In genomic region chr14:32202941-32203882, GRCh38 we compare ENCODE assay signal across 8 cellular contexts. TPM values are rescaled to one million over a fixed set of nuclear protein-coding genes. Genes with fewer than 3 reads are reported as not detected.
A peak's percentile ranks its signal among the peaks of the same experiment; 100 is the strongest.
DNase-seq lines count a peak whose midpoint lies in the region; ATAC-seq and TF ChIP-seq lines count a peak whose summit lies in the region.

TSS of gene RNU6-8 (minus strand) at chr14:32203269.

- H3K9me3 ChIP-seq in transverse colon, result no peaks in the 10 kb centered on the region

- H3K4me3 ChIP-seq in transverse colon, result peak within 1 kb of the TSS; percentile 52 to 75 (median 62)

- H3K4me1 ChIP-seq in transverse colon, result peaks cover 0 to 23% (median 16%) of the 10 kb centered on the region in 4 donors

- H3K36me3 ChIP-seq in transverse colon, result no peaks in the 10 kb centered on the region

- peak in 1 of 5 experiments; percentile 17 for TF ChIP-seq CTCF in transverse colon (IDR thresholded peaks at IDR 0.05)

- intact Hi-C loops in cardiac septum (cut with DNase I), result loop anchor here (1.0 to 5.0 kb wide), 2 partner anchors 49 to 127 kb away; no protein-coding TSS in a partner anchor
- intact Hi-C loops in transverse colon (cut with DNase I; ENCODE audit: low total_unique reads), result loop anchor here (5.0 kb wide), 1 partner anchor 126 kb away; the partner anchor contains the start of gene ARHGAP5

- H3K27me3 ChIP-seq in transverse colon, result no peaks in the 10 kb centered on the region

- peaks cover 61% of the 10 kb centered on the region for H3K4me1 Mint-ChIP-seq in activated naive CD8-positive, alpha-beta T cell treated with anti-CD3 and anti-CD28 coated beads, Interleukin-2, amount 50 U/mL, for 24 hours

- ATAC-seq in HG02610 (IDR thresholded peaks at IDR 0.05; ENCODE audit: unreplicated experiment), result peak; percentile 65
- ATAC-seq in activated naive CD8-positive, alpha-beta T cell treated with anti-CD3 and anti-CD28 coated beads, Interleukin-2, amount 50 U/mL, for 24 hours, result peak; percentile 82

- in situ Hi-C loops in transverse colon (cut with MboI; ENCODE audit: low pct_ligation_motif_present in 1 of 4, low pct_unique_long_range_greater_than_20kb in 1 of 4, low sequenced_read_pairs in 3 of 4), result loop anchor here in 2 of 4 donors (25.0 kb wide), 1 partner anchor 116 kb away; the partner anchor contains the start of gene ARHGAP5 (in 2 of the 2)

- H3K27me3 Mint-ChIP-seq in activated naive CD8-positive, alpha-beta T cell treated with anti-CD3 and anti-CD28 coated beads, Interleukin-2, amount 50 U/mL, for 24 hours, result peaks cover 5% of the 10 kb centered on the region

- H3K36me3 Mint-ChIP-seq in activated naive CD8-positive, alpha-beta T cell treated with anti-CD3 and anti-CD28 coated beads, Interleukin-2, amount 50 U/mL, for 24 hours (ENCODE audit: low read depth), result no peaks in the 10 kb centered on the region

- DNase-seq in NCI-H1092 (lab: John Stamatoyannopoulos, UW) (peak; percentile 96), SKM-1 treated with dmso at 0.1 percent for 144 hours (lab: John Stamatoyannopoulos, UW; ENCODE audit: unreplicated experiment) (peak; percentile 47), cardiac septum (ENCODE audit: low spot score) (peak; percentile 92), pons (ENCODE audit: low spot score) (peak; percentile 79), transverse colon (peak; percentile 92)
- DNase-seq in activated naive CD8-positive, alpha-beta T cell treated with anti-CD3 and anti-CD28 coated beads, Interleukin-2, amount 50 U/mL, for 24 hours, result peak; percentile 85

- H3K27ac Mint-ChIP-seq in activated naive CD8-positive, alpha-beta T cell treated with anti-CD3 and anti-CD28 coated beads, Interleukin-2, amount 50 U/mL, for 24 hours, result peak within 1 kb of the TSS; percentile 100

- peak; percentile 34 for TF ChIP-seq POLR2A in GM10847 (IDR thresholded peaks at IDR 0.05; ENCODE audit: extremely low read depth, insufficient read length)
- TF ChIP-seq POLR2A in transverse colon (IDR thresholded peaks at IDR 0.05), result peak; percentile 55

- 0% methylated on average over 7 to 46 of the region's 60 CpGs for WGBS in transverse colon (ENCODE audit: low coverage in 1 of 2), 2 donors

- peak within 1 kb of the TSS; percentile 85 for H3K4me3 Mint-ChIP-seq in activated naive CD8-positive, alpha-beta T cell treated with anti-CD3 and anti-CD28 coated beads, Interleukin-2, amount 50 U/mL, for 24 hours

- peak within 1 kb of the TSS; percentile 80 to 89 (median 85) for H3K27ac ChIP-seq in transverse colon

- TF ChIP-seq EP300 in transverse colon (IDR thresholded peaks at IDR 0.05; ENCODE audit: low read depth), result no peak

- H3K9me3 Mint-ChIP-seq in activated naive CD8-positive, alpha-beta T cell treated with anti-CD3 and anti-CD28 coated beads, Interleukin-2, amount 50 U/mL, for 24 hours, result no peaks in the 10 kb centered on the region

RNA-seq across cellular contexts. Expression of gene RNU6-8, which starts in this region (rescaled TPM):
- total RNA-seq in cardiac septum (not detected), transverse colon (not detected)

Comparison
In these comparisons a context has a peak if more than half of its experiments do, and no peak if none do; other contexts are left out.
1. Peak in every context shown above with its lines: DNase-seq, ATAC-seq, H3K4me3 ChIP-seq and H3K27ac ChIP-seq.
2. Peak in DNase-seq in cardiac septum; RNA of the gene not detected or under 1 TPM.
3. Peak in DNase-seq, H3K4me3 ChIP-seq and H3K27ac ChIP-seq in transverse colon; RNA of the gene not detected or under 1 TPM.